8 cellular contexts compared by ENCODE assay signal in the genomic region with DNA sequence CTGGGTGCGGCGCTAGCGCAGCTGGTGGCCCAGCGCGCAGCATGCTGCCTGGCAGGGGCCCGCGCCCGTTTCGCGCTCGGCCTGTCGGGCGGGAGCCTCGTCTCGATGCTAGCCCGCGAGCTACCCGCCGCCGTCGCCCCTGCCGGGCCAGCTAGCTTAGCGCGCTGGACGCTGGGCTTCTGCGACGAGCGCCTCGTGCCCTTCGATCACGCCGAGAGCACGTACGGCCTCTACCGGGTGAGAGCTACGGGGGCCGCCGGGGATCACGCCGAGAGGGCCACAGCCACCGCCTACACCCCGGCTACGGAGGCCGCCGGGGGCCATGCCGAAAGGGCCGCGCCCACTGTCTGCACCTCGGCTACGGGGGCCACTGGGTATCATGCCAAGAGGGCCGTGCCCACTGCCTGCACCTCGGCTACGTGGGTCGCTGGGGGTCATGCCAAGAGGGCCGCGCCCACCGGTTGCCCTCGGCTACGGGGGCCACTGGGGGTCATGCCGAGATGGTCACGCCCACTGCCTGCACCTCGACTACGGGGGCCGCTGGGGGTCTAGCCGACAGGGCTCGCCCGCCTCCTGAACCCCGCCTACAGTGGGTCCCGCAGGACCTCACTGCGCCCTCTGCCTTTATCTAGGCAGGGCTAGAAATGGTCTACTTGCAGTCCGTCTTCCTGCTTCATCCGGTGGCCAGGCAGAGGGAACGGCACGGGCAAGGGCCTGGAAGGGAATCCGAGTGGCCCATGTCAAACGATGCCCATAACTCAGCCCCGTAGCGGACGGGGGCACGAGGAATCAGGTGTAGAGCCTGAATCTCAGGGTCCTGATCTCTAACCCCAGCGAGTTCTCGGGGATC. TPM values are rescaled to one million over a fixed set of nuclear protein-coding genes. Genes with fewer than 3 reads are reported as not detected.
DNase-seq lines count a peak whose midpoint lies in the region; ATAC-seq, FAIRE-seq and TF ChIP-seq lines count a peak whose summit lies in the region.

No MANE protein-coding gene starts in this region.

- H3K79me2 ChIP-seq in HepG2 (ENCODE audit: insufficient read depth, low read length): peaks cover 20% of the 10 kb centered on the region

- no peaks in the 10 kb centered on the region for H3K27me3 ChIP-seq in AG04450 (ENCODE audit: control insufficient read depth, insufficient read depth, low read length)
- H3K27me3 ChIP-seq in colonic mucosa: no peaks in the 10 kb centered on the region
- H3K27me3 ChIP-seq in HepG2 (ENCODE audit: control insufficient read depth in 1 of 2, insufficient read depth in 2 of 2, low read length in 2 of 2): no peaks in the 10 kb centered on the region; a peak in 1 of 5 replicates

- H4K20me1 ChIP-seq in HepG2 (ENCODE audit: insufficient read depth, low read length): no peaks in the 10 kb centered on the region

- TF ChIP-seq EP300 in HepG2 (IDR thresholded peaks at IDR 0.05; ENCODE audit: low read depth in 2 of 2, low read length in 2 of 2) (no peak), HepG2 (CRISPR knock-in tag; IDR thresholded peaks at IDR 0.05; ENCODE audit: borderline replicate concordance) (peak; percentile 76)

- intact Hi-C loops in colonic mucosa (cut with DNase I) (no loop called here), HepG2 (cut with micrococcal nuclease; ENCODE audit: unreplicated experiment) (no loop called here)

- TF ChIP-seq POLR2A in GM18526 (IDR thresholded peaks at IDR 0.05; ENCODE audit: extremely low read depth, insufficient read length): peak; percentile 36
- peak; percentile 31 to 55; a peak in 2 of 4 replicates for TF ChIP-seq POLR2A in HepG2 (IDR thresholded peaks at IDR 0.05; ENCODE audit: insufficient read depth in 1 of 2, low read depth in 2 of 2, low read length in 2 of 2)

- H3K9me3 ChIP-seq in AG04450 (ENCODE audit: control insufficient read depth, insufficient read depth, low read length) (peaks cover 29% of the 10 kb centered on the region), colonic mucosa (no peaks in the 10 kb centered on the region), HepG2 (ENCODE audit: low read length) (no peaks in the 10 kb centered on the region)

- POLR2A ChIA-PET in AG04450 (lab: Yijun Ruan, JAX): interaction anchor here (0.7 to 1.4 kb wide), 5 partner anchors 10 to 177 kb away, joined by 3 to 5 read pairs (median 3); partner anchors contain the start of gene ANO8
- POLR2A ChIA-PET in HepG2 (lab: Yijun Ruan, JAX): interaction anchor here (0.5 to 4.3 kb wide), 16 partner anchors 13 to 347 kb away, joined by 3 to 45 read pairs (median 4); partner anchors contain the start of genes BST2, RPL18A and SLC27A1

- no peak for TF ChIP-seq CTCF in AG04450 (IDR thresholded peaks at IDR 0.05; ENCODE audit: low read depth, low read length)
- TF ChIP-seq CTCF in colonic mucosa (IDR thresholded peaks at IDR 0.05): no peak
- TF ChIP-seq CTCF in HepG2 (CRISPR knock-in tag; IDR thresholded peaks at IDR 0.05): peak; percentile 77

- H3K4me1 ChIP-seq in colonic mucosa: peaks cover 6% of the 10 kb centered on the region
- H3K4me1 ChIP-seq in HepG2 (ENCODE audit: insufficient read depth, low read length): peaks cover 53% of the 10 kb centered on the region

- H3K4me2 ChIP-seq in HepG2 (ENCODE audit: low read depth, low read length): peak overlapping the region; percentile 92

- H3K27ac ChIP-seq in AG04450 (ENCODE audit: low read depth, low read length) (peak overlapping the region; percentile 77), colonic mucosa (peak overlapping the region; percentile 99), HepG2 (ENCODE audit: extremely low read length, insufficient read depth, low read length) (peak overlapping the region; percentile 98)

- in situ Hi-C loops in HepG2 (cut with HindIII; ENCODE audit: extremely low pct_ligation_motif_present, low pct_unique_long_range_greater_than_20kb): no loop called here

- H3K36me3 ChIP-seq in colonic mucosa (no peaks in the 10 kb centered on the region), HepG2 (replicated peaks in 1 of 2; ENCODE audit: control insufficient read depth in 1 of 2, insufficient read depth in 2 of 2, low read length in 2 of 2) (no peaks in the 10 kb centered on the region)

- CTCF ChIA-PET in AG04450 (lab: Charles Lee): interaction anchor here (1.0 to 3.9 kb wide), 2 partner anchors 15 to 255 kb away, joined by 3 to 16 read pairs; no protein-coding TSS in a partner anchor
- CTCF ChIA-PET in HepG2 (lab: Yijun Ruan, JAX; ENCODE audit: low intra/inter-chr PET ratio, low total read pairs): interaction anchor here (1.5 kb wide), 1 partner anchor 16 kb away, joined by 5 read pairs; no protein-coding TSS in a partner anchor

- H3K9ac ChIP-seq in colonic mucosa (ENCODE audit: low read depth in 2 of 2, low read length in 2 of 2) (peak overlapping the region; percentile 92 to 100), HepG2 (ENCODE audit: insufficient read depth, low read depth, low read length) (peak overlapping the region; percentile 99)

- H2AFZ ChIP-seq in HepG2 (ENCODE audit: low read length): no peak overlapping the region

- peak overlapping the region; percentile 86 for H3K4me3 ChIP-seq in AG04450 (ENCODE audit: low read depth, low read length)
- peak overlapping the region; percentile 91 for H3K4me3 ChIP-seq in colonic mucosa
- peak overlapping the region; percentile 85 to 91 (median 88) for H3K4me3 ChIP-seq in HepG2 (replicated peaks in 1 of 3; ENCODE audit: insufficient read depth in 1 of 3, low read depth in 2 of 3, low read length in 3 of 3)

- DNase-seq in AG04450 (ENCODE audit: low read depth, low spot score) (peak; percentile 43), NCI-H226 (peak; percentile 69), colonic mucosa (peak; percentile 85), HepG2 (ENCODE audit: low spot score) (peak; percentile 79)
- peak; percentile 79 to 84 for DNase-seq in activated CD4-positive, alpha-beta T cell treated with anti-CD3 and anti-CD28 coated beads for 4 hours
- peak; percentile 76 to 79 for DNase-seq in stimulated activated CD4-positive, alpha-beta T cell treated with anti-CD3 and anti-CD28 coated beads, Interleukin-2, amount 100 ng/mL, for 48 hours

- FAIRE-seq in HepG2 (lab: Jason Lieb, UNC): peak; percentile 60

- ATAC-seq in HG03064 (IDR thresholded peaks at IDR 0.05; ENCODE audit: low read depth, unreplicated experiment) (peak; percentile 51), HepG2 (peak; percentile 72)

- peak; percentile 25 for TF ChIP-seq RAD21 in HepG2 (CRISPR knock-in tag; IDR thresholded peaks at IDR 0.05)

- 0% methylated on average over 4 of the region's 82 CpGs for WGBS in HepG2 (ENCODE audit: low lambda C conversion rate)

- BruUV-seq in HepG2 (replicated peaks; lab: Mats Ljungman, UMichigan): TSS peak; percentile 30

RNA-seq across cellular contexts. Expression of gene PGLS, which starts 0.5 kb away (rescaled TPM):
- 40.5 and 60.8 TPM in 2 replicates for polyA plus RNA-seq in AG04450 (2011; rRNA removed)
- polyA minus RNA-seq in AG04450 (2011; rRNA and poly(A)+ RNA removed): 59.9 and 79.3 TPM in 2 replicates
- 100 to 1,000 TPM in 1 of 2 donors, 10 to 100 TPM in 1; 93.0 to 114 TPM for total RNA-seq in colonic mucosa
- total RNA-seq in HepG2 (2016; rRNA removed; fragmentation: Illumina TruSeq; extraction: Trizol): 33.8 and 36.7 TPM in 2 replicates
- 28.7 and 30.6 TPM in 2 replicates for total RNA-seq in HepG2 (2016; cell fraction: cytosol; rRNA removed; fragmentation: Illumina TruSeq; extraction: Trizol; ENCODE audit: low read depth)
- total RNA-seq in HepG2 (2016; cell fraction: insoluble cytoplasmic fraction; rRNA removed; fragmentation: Illumina TruSeq; extraction: Trizol): 31.6 and 33.6 TPM in 2 replicates
- total RNA-seq in HepG2 (2016; cell fraction: membrane; rRNA removed; fragmentation: Illumina TruSeq; extraction: Trizol): 36.0 and 41.5 TPM in 2 replicates
- total RNA-seq in HepG2 (2016; cell fraction: nucleus; rRNA removed; fragmentation: Illumina TruSeq; extraction: Trizol): 18.4 and 23.5 TPM in 2 replicates
- 43.8 and 49.1 TPM in 2 replicates for polyA plus RNA-seq in HepG2 (2011; rRNA removed)
- 33.3 and 59.8 TPM in 2 replicates for polyA plus RNA-seq in HepG2 (2011; cell fraction: cytosol; rRNA removed)
- 74.2 and 74.7 TPM in 2 replicates for polyA plus RNA-seq in HepG2 (2011; cell fraction: nucleus; rRNA removed)
- polyA plus RNA-seq in HepG2 (2012): 26.9 and 37.3 TPM in 2 replicates
- polyA plus RNA-seq in HepG2 (2016; cell fraction: cytosol; fragmentation: Illumina TruSeq; extraction: Trizol; ENCODE audit: low read depth): 48.8 and 52.7 TPM in 2 replicates
- polyA plus RNA-seq in HepG2 (2016; cell fraction: insoluble cytoplasmic fraction; fragmentation: Illumina TruSeq; extraction: Trizol; ENCODE audit: low read depth): 50.4 and 56.4 TPM in 2 replicates
- 55.3 and 57.7 TPM in 2 replicates for polyA plus RNA-seq in HepG2 (2016; cell fraction: membrane; fragmentation: Illumina TruSeq; extraction: Trizol; ENCODE audit: low read depth)
- 47.8 and 49.3 TPM in 2 replicates for polyA plus RNA-seq in HepG2 (2016; cell fraction: nucleus; fragmentation: Illumina TruSeq; extraction: Trizol; ENCODE audit: insufficient read depth, low read depth)
- polyA minus RNA-seq in HepG2 (2011; rRNA and poly(A)+ RNA removed; ENCODE audit: low replicate concordance): 83.1 and 129 TPM in 2 replicates
- 36.2 and 38.6 TPM in 2 replicates for polyA minus RNA-seq in HepG2 (2011; cell fraction: cytosol; rRNA and poly(A)+ RNA removed)
- polyA minus RNA-seq in HepG2 (2011; cell fraction: nucleus; rRNA and poly(A)+ RNA removed): 19.7 and 23.1 TPM in 2 replicates

RNA-seq across cellular contexts. Expression of gene SLC27A1, which starts 41.6 kb away (rescaled TPM):
- polyA plus RNA-seq in AG04450 (2011; rRNA removed): 8.3 and 9.4 TPM in 2 replicates
- 6.5 and 7.6 TPM in 2 replicates for polyA minus RNA-seq in AG04450 (2011; rRNA and poly(A)+ RNA removed)
- 1 to 10 TPM; 4.2 to 5.1 TPM for total RNA-seq in colonic mucosa
- 1.7 and 4.1 TPM in 2 replicates for total RNA-seq in HepG2 (2016; rRNA removed; fragmentation: Illumina TruSeq; extraction: Trizol)
- 0.71 and 0.79 TPM in 2 replicates for total RNA-seq in HepG2 (2016; cell fraction: cytosol; rRNA removed; fragmentation: Illumina TruSeq; extraction: Trizol; ENCODE audit: low read depth)
- 1.7 and 4.7 TPM in 2 replicates for total RNA-seq in HepG2 (2016; cell fraction: insoluble cytoplasmic fraction; rRNA removed; fragmentation: Illumina TruSeq; extraction: Trizol)
- 1.8 and 2.2 TPM in 2 replicates for total RNA-seq in HepG2 (2016; cell fraction: membrane; rRNA removed; fragmentation: Illumina TruSeq; extraction: Trizol)
- total RNA-seq in HepG2 (2016; cell fraction: nucleus; rRNA removed; fragmentation: Illumina TruSeq; extraction: Trizol): 4.2 and 7.1 TPM in 2 replicates
- 8.7 and 8.8 TPM in 2 replicates for polyA plus RNA-seq in HepG2 (2011; rRNA removed)
- 5.6 and 8.5 TPM in 2 replicates for polyA plus RNA-seq in HepG2 (2011; cell fraction: cytosol; rRNA removed)
- polyA plus RNA-seq in HepG2 (2011; cell fraction: nucleus; rRNA removed): 30.2 and 36.7 TPM in 2 replicates
- 4.1 and 6.3 TPM in 2 replicates for polyA plus RNA-seq in HepG2 (2012)
- 0.52 and 0.53 TPM in 2 replicates for polyA plus RNA-seq in HepG2 (2016; cell fraction: cytosol; fragmentation: Illumina TruSeq; extraction: Trizol; ENCODE audit: low read depth)
- 1.3 and 1.7 TPM in 2 replicates for polyA plus RNA-seq in HepG2 (2016; cell fraction: insoluble cytoplasmic fraction; fragmentation: Illumina TruSeq; extraction: Trizol; ENCODE audit: low read depth)
- polyA plus RNA-seq in HepG2 (2016; cell fraction: membrane; fragmentation: Illumina TruSeq; extraction: Trizol; ENCODE audit: low read depth): 0.94 and 1.2 TPM in 2 replicates
- 9.9 and 10.8 TPM in 2 replicates for polyA plus RNA-seq in HepG2 (2016; cell fraction: nucleus; fragmentation: Illumina TruSeq; extraction: Trizol; ENCODE audit: insufficient read depth, low read depth)
- 1.1 and 18.4 TPM in 2 replicates for polyA minus RNA-seq in HepG2 (2011; rRNA and poly(A)+ RNA removed; ENCODE audit: low replicate concordance)
- 7.5 and 11.5 TPM in 2 replicates for polyA minus RNA-seq in HepG2 (2011; cell fraction: cytosol; rRNA and poly(A)+ RNA removed)
- 5.5 and 9.3 TPM in 2 replicates for polyA minus RNA-seq in HepG2 (2011; cell fraction: nucleus; rRNA and poly(A)+ RNA removed)

RNA-seq across cellular contexts. Expression of gene COLGALT1, which starts 43.5 kb away (rescaled TPM):
- polyA plus RNA-seq in AG04450 (2011; rRNA removed): 89.0 and 102 TPM in 2 replicates
- 191 and 228 TPM in 2 replicates for polyA minus RNA-seq in AG04450 (2011; rRNA and poly(A)+ RNA removed)
- total RNA-seq in colonic mucosa: 10 to 100 TPM; 51.4 to 90.9 TPM
- 33.3 and 58.0 TPM in 2 replicates for total RNA-seq in HepG2 (2016; rRNA removed; fragmentation: Illumina TruSeq; extraction: Trizol)
- total RNA-seq in HepG2 (2016; cell fraction: cytosol; rRNA removed; fragmentation: Illumina TruSeq; extraction: Trizol; ENCODE audit: low read depth): 9.3 and 10.3 TPM in 2 replicates
- total RNA-seq in HepG2 (2016; cell fraction: insoluble cytoplasmic fraction; rRNA removed; fragmentation: Illumina TruSeq; extraction: Trizol): 33.6 and 57.7 TPM in 2 replicates
- 32.5 and 35.6 TPM in 2 replicates for total RNA-seq in HepG2 (2016; cell fraction: membrane; rRNA removed; fragmentation: Illumina TruSeq; extraction: Trizol)
- 53.1 and 65.6 TPM in 2 replicates for total RNA-seq in HepG2 (2016; cell fraction: nucleus; rRNA removed; fragmentation: Illumina TruSeq; extraction: Trizol)
- 196 and 211 TPM in 2 replicates for polyA plus RNA-seq in HepG2 (2011; rRNA removed)
- 111 and 141 TPM in 2 replicates for polyA plus RNA-seq in HepG2 (2011; cell fraction: cytosol; rRNA removed)
- 153 and 157 TPM in 2 replicates for polyA plus RNA-seq in HepG2 (2011; cell fraction: nucleus; rRNA removed)
- polyA plus RNA-seq in HepG2 (2012): 58.7 and 87.4 TPM in 2 replicates
- 9.2 and 9.8 TPM in 2 replicates for polyA plus RNA-seq in HepG2 (2016; cell fraction: cytosol; fragmentation: Illumina TruSeq; extraction: Trizol; ENCODE audit: low read depth)
- polyA plus RNA-seq in HepG2 (2016; cell fraction: insoluble cytoplasmic fraction; fragmentation: Illumina TruSeq; extraction: Trizol; ENCODE audit: low read depth): 35.7 and 38.2 TPM in 2 replicates
- polyA plus RNA-seq in HepG2 (2016; cell fraction: membrane; fragmentation: Illumina TruSeq; extraction: Trizol; ENCODE audit: low read depth): 23.4 and 28.7 TPM in 2 replicates
- 111 TPM in 2 replicates for polyA plus RNA-seq in HepG2 (2016; cell fraction: nucleus; fragmentation: Illumina TruSeq; extraction: Trizol; ENCODE audit: insufficient read depth, low read depth)
- 360 and 644 TPM in 2 replicates for polyA minus RNA-seq in HepG2 (2011; rRNA and poly(A)+ RNA removed; ENCODE audit: low replicate concordance)
- polyA minus RNA-seq in HepG2 (2011; cell fraction: cytosol; rRNA and poly(A)+ RNA removed): 74.1 and 77.3 TPM in 2 replicates
- 32.0 and 33.2 TPM in 2 replicates for polyA minus RNA-seq in HepG2 (2011; cell fraction: nucleus; rRNA and poly(A)+ RNA removed)

RNA-seq across cellular contexts. Expression of gene NXNL1, which starts 51.2 kb away (rescaled TPM):
- polyA plus RNA-seq in AG04450 (2011; rRNA removed) (not detected in 2 replicates), HepG2 (2011; rRNA removed) (not detected in 2 replicates)
- polyA minus RNA-seq in AG04450 (2011; rRNA and poly(A)+ RNA removed): not detected in 2 replicates
- total RNA-seq in colonic mucosa (not detected), HepG2 (2016; rRNA removed; fragmentation: Illumina TruSeq; extraction: Trizol) (not detected in 2 replicates)
- not detected in 2 replicates for total RNA-seq in HepG2 (2016; cell fraction: cytosol; rRNA removed; fragmentation: Illumina TruSeq; extraction: Trizol; ENCODE audit: low read depth)
- not detected in 2 replicates for total RNA-seq in HepG2 (2016; cell fraction: insoluble cytoplasmic fraction; rRNA removed; fragmentation: Illumina TruSeq; extraction: Trizol)
- total RNA-seq in HepG2 (2016; cell fraction: membrane; rRNA removed; fragmentation: Illumina TruSeq; extraction: Trizol): not detected in 2 replicates
- not detected in 2 replicates for total RNA-seq in HepG2 (2016; cell fraction: nucleus; rRNA removed; fragmentation: Illumina TruSeq; extraction: Trizol)
- not detected in 2 replicates for polyA plus RNA-seq in HepG2 (2011; cell fraction: cytosol; rRNA removed)
- not detected in 2 replicates for polyA plus RNA-seq in HepG2 (2011; cell fraction: nucleus; rRNA removed)
- not detected in 2 replicates for polyA plus RNA-seq in HepG2 (2012)
- polyA plus RNA-seq in HepG2 (2016; cell fraction: cytosol; fragmentation: Illumina TruSeq; extraction: Trizol; ENCODE audit: low read depth): not detected in 2 replicates
- polyA plus RNA-seq in HepG2 (2016; cell fraction: insoluble cytoplasmic fraction; fragmentation: Illumina TruSeq; extraction: Trizol; ENCODE audit: low read depth): not detected in 2 replicates
- polyA plus RNA-seq in HepG2 (2016; cell fraction: membrane; fragmentation: Illumina TruSeq; extraction: Trizol; ENCODE audit: low read depth): not detected in 2 replicates
- polyA plus RNA-seq in HepG2 (2016; cell fraction: nucleus; fragmentation: Illumina TruSeq; extraction: Trizol; ENCODE audit: insufficient read depth, low read depth): not detected in 2 replicates
- not detected in 2 replicates for polyA minus RNA-seq in HepG2 (2011; rRNA and poly(A)+ RNA removed; ENCODE audit: low replicate concordance)
- not detected in 2 replicates for polyA minus RNA-seq in HepG2 (2011; cell fraction: cytosol; rRNA and poly(A)+ RNA removed)
- polyA minus RNA-seq in HepG2 (2011; cell fraction: nucleus; rRNA and poly(A)+ RNA removed): not detected in 2 replicates

Comparison
In these comparisons a context has a peak if more than half of its experiments do, and no peak if none do; other contexts are left out.
1. Peak in every context shown above with its lines: DNase-seq, ATAC-seq, H3K4me3 ChIP-seq and H3K27ac ChIP-seq.